In the genomic region with DNA sequence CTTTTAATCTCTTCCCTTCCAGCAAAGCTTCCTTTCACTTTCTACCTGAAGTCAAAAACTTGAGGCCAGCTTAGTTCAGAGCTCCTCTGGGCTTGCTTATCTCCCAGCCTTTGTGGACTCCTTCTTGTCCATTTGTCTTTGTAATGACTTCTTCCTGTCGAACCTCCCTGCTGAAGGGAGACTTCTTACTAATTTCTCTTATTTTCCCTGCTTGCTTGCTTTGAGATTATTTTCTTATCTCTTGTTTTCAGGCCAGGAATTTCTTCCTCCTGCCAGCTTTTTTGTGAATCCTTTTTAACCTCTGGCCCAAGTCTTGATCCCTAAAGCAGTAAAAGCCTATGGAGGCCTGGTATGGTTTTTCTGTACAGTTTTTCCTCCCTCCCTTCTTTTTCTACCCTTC, we compare ENCODE assay signal across 9 cellular contexts.
"Had no signal": no experiment of that assay in that cellular context is flagged by ENCODE, and none has a peak within 500 bp of the region (broad histone marks: within the 10 kb centered on the region; RNA-seq: fewer than 3 reads in every experiment).

No MANE protein-coding gene starts in this region.

- H3K9me3 Mint-ChIP-seq: activated T-cell treated with anti-CD3 and anti-CD28 coated beads, Interleukin-2, amount 50 U/mL, for 4 hours; naive thymus-derived CD4-positive, alpha-beta T cell had no signal

- H3K4me3 Mint-ChIP-seq: activated CD8-positive, alpha-beta memory T cell treated with anti-CD3 and anti-CD28 coated beads, Interleukin-2, amount 10 ng/mL, durations not matched to agents 7 days and 5 days; activated T-cell treated with anti-CD3 and anti-CD28 coated beads, Interleukin-2, amount 50 U/mL, for 4 hours; naive thymus-derived CD4-positive, alpha-beta T cell had no signal

- ATAC-seq: activated CD8-positive, alpha-beta memory T cell treated with anti-CD3 and anti-CD28 coated beads, Interleukin-2, amount 10 ng/mL, durations not matched to agents 7 days and 5 days; activated T-cell treated with anti-CD3 and anti-CD28 coated beads, Interleukin-2, amount 50 U/mL, for 4 hours; naive thymus-derived CD4-positive, alpha-beta T cell had no signal

- DNase-seq: activated CD8-positive, alpha-beta memory T cell treated with anti-CD3 and anti-CD28 coated beads, Interleukin-2, amount 10 ng/mL, durations not matched to agents 7 days and 5 days; activated gamma-delta T cell treated with Interleukin-2 at 50 U/mL for 16 hours; activated T-cell treated with anti-CD3 and anti-CD28 coated beads, Interleukin-2, amount 50 U/mL, for 4 hours; hippocampal formation; kidney glomerular epithelial cell; naive thymus-derived CD4-positive, alpha-beta T cell; posterior cingulate gyrus; T-helper 9 cell; thyroid gland had no signal

- H3K27me3 Mint-ChIP-seq: activated CD8-positive, alpha-beta memory T cell treated with anti-CD3 and anti-CD28 coated beads, Interleukin-2, amount 10 ng/mL, durations not matched to agents 7 days and 5 days; naive thymus-derived CD4-positive, alpha-beta T cell had no signal

- H3K27ac Mint-ChIP-seq: activated CD8-positive, alpha-beta memory T cell treated with anti-CD3 and anti-CD28 coated beads, Interleukin-2, amount 10 ng/mL, durations not matched to agents 7 days and 5 days had no signal
